1 cellular context compared by ENCODE assay signal in the genomic region with DNA sequence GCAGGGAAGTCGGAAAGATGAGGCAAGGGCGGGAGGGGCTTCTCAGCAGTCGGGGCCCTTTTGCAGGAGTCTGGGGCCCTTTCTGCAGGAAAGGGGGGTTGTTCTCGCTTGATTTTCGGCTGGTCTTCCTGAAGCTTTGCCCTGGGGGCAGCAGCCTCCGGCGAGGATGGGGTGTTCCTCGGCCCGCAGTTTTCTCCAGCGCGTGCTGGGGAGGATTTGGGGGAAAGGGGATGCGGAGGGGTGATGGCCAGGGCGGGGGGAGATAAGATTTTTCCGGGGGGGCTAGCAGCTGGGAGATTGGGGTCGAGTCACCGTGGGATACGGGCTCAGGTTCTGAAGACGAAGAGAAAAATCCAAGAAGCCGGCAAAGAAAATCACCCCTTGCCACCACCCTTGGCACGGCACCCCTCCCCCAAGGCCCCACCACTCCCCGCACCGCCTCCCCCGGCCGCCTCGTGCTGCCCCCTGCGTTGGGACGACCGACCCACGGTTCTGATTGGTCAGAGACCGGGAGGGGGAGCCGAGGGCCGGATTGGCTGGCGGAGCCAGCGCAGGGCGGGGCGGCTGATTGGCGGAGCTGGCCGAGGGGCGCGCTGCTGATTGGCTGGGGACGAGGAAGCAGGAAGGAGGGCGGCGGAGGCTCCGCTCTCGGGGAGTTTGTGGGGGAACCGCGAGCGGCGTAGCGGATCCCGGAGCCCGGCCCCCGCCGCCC.
TF ChIP-seq lines count a peak whose summit lies in the region.

Gene BAHD1 (plus strand): TSS at position 654 of the 712 bp plus-strand sequence. CDS start 17,512 bp downstream, outside the sequence.

TF ChIP-seq in K562, 482 proteins besides CTCF, POLR2A, EP300 and RAD21 (continued from another document and continues in another):
- TF ChIP-seq, protein P1, sequence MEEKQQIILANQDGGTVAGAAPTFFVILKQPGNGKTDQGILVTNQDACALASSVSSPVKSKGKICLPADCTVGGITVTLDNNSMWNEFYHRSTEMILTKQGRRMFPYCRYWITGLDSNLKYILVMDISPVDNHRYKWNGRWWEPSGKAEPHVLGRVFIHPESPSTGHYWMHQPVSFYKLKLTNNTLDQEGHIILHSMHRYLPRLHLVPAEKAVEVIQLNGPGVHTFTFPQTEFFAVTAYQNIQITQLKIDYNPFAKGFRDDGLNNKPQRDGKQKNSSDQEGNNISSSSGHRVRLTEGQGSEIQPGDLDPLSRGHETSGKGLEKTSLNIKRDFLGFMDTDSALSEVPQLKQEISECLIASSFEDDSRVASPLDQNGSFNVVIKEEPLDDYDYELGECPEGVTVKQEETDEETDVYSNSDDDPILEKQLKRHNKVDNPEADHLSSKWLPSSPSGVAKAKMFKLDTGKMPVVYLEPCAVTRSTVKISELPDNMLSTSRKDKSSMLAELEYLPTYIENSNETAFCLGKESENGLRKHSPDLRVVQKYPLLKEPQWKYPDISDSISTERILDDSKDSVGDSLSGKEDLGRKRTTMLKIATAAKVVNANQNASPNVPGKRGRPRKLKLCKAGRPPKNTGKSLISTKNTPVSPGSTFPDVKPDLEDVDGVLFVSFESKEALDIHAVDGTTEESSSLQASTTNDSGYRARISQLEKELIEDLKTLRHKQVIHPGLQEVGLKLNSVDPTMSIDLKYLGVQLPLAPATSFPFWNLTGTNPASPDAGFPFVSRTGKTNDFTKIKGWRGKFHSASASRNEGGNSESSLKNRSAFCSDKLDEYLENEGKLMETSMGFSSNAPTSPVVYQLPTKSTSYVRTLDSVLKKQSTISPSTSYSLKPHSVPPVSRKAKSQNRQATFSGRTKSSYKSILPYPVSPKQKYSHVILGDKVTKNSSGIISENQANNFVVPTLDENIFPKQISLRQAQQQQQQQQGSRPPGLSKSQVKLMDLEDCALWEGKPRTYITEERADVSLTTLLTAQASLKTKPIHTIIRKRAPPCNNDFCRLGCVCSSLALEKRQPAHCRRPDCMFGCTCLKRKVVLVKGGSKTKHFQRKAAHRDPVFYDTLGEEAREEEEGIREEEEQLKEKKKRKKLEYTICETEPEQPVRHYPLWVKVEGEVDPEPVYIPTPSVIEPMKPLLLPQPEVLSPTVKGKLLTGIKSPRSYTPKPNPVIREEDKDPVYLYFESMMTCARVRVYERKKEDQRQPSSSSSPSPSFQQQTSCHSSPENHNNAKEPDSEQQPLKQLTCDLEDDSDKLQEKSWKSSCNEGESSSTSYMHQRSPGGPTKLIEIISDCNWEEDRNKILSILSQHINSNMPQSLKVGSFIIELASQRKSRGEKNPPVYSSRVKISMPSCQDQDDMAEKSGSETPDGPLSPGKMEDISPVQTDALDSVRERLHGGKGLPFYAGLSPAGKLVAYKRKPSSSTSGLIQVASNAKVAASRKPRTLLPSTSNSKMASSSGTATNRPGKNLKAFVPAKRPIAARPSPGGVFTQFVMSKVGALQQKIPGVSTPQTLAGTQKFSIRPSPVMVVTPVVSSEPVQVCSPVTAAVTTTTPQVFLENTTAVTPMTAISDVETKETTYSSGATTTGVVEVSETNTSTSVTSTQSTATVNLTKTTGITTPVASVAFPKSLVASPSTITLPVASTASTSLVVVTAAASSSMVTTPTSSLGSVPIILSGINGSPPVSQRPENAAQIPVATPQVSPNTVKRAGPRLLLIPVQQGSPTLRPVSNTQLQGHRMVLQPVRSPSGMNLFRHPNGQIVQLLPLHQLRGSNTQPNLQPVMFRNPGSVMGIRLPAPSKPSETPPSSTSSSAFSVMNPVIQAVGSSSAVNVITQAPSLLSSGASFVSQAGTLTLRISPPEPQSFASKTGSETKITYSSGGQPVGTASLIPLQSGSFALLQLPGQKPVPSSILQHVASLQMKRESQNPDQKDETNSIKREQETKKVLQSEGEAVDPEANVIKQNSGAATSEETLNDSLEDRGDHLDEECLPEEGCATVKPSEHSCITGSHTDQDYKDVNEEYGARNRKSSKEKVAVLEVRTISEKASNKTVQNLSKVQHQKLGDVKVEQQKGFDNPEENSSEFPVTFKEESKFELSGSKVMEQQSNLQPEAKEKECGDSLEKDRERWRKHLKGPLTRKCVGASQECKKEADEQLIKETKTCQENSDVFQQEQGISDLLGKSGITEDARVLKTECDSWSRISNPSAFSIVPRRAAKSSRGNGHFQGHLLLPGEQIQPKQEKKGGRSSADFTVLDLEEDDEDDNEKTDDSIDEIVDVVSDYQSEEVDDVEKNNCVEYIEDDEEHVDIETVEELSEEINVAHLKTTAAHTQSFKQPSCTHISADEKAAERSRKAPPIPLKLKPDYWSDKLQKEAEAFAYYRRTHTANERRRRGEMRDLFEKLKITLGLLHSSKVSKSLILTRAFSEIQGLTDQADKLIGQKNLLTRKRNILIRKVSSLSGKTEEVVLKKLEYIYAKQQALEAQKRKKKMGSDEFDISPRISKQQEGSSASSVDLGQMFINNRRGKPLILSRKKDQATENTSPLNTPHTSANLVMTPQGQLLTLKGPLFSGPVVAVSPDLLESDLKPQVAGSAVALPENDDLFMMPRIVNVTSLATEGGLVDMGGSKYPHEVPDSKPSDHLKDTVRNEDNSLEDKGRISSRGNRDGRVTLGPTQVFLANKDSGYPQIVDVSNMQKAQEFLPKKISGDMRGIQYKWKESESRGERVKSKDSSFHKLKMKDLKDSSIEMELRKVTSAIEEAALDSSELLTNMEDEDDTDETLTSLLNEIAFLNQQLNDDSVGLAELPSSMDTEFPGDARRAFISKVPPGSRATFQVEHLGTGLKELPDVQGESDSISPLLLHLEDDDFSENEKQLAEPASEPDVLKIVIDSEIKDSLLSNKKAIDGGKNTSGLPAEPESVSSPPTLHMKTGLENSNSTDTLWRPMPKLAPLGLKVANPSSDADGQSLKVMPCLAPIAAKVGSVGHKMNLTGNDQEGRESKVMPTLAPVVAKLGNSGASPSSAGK (IDR thresholded peaks at IDR 0.05), result peak; percentile 78
- TF ChIP-seq PTRF (tag; IDR thresholded peaks at IDR 0.05), result no peak
- TF ChIP-seq, protein P2, sequence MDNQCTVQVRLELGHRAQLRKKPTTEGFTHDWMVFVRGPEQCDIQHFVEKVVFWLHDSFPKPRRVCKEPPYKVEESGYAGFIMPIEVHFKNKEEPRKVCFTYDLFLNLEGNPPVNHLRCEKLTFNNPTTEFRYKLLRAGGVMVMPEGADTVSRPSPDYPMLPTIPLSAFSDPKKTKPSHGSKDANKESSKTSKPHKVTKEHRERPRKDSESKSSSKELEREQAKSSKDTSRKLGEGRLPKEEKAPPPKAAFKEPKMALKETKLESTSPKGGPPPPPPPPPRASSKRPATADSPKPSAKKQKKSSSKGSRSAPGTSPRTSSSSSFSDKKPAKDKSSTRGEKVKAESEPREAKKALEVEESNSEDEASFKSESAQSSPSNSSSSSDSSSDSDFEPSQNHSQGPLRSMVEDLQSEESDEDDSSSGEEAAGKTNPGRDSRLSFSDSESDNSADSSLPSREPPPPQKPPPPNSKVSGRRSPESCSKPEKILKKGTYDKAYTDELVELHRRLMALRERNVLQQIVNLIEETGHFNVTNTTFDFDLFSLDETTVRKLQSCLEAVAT (IDR thresholded peaks at IDR 0.05), result no peak
- TF ChIP-seq, protein P3, sequence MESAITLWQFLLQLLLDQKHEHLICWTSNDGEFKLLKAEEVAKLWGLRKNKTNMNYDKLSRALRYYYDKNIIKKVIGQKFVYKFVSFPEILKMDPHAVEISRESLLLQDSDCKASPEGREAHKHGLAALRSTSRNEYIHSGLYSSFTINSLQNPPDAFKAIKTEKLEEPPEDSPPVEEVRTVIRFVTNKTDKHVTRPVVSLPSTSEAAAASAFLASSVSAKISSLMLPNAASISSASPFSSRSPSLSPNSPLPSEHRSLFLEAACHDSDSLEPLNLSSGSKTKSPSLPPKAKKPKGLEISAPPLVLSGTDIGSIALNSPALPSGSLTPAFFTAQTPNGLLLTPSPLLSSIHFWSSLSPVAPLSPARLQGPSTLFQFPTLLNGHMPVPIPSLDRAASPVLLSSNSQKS (CRISPR knock-in tag; IDR thresholded peaks at IDR 0.05), result no peak
- no peak for TF ChIP-seq RHOXF2B (CRISPR knock-in tag; conservative IDR thresholded peaks at IDR 0.05)
- no peak for TF ChIP-seq CEBPB (tag; IDR thresholded peaks at IDR 0.05)
- TF ChIP-seq IRF2 (CRISPR knock-in tag; IDR thresholded peaks at IDR 0.05), result no peak
- TF ChIP-seq CCNT2 (IDR thresholded peaks at IDR 0.05; ENCODE audit: borderline replicate concordance, extremely low read depth, insufficient read length, low read depth, low read length), result peak; percentile 52
- TF ChIP-seq SRF (CRISPR knock-in tag; IDR thresholded peaks at IDR 0.05), result no peak
- TF ChIP-seq CHD2 (IDR thresholded peaks at IDR 0.05; ENCODE audit: low read depth, low read length), result peak; percentile 68
- TF ChIP-seq MYC (IDR thresholded peaks at IDR 0.05; ENCODE audit: low read depth, low read length), result peak; percentile 60; the same call in 1 of the 2 replicates
- TF ChIP-seq MYC (CRISPR knock-in tag; IDR thresholded peaks at IDR 0.05; ENCODE audit: borderline replicate concordance, low read depth), result no peak
- TF ChIP-seq ARID2 (IDR thresholded peaks at IDR 0.05), result no peak
- TF ChIP-seq SRSF7 (optimal IDR thresholded peaks at IDR 0.05; ENCODE audit: low read depth, low read length), result no peak
- TF ChIP-seq NFYB (IDR thresholded peaks at IDR 0.05; ENCODE audit: extremely low read depth, insufficient read length), result peak; percentile 80
- TF ChIP-seq CREM (IDR thresholded peaks at IDR 0.05; ENCODE audit: low read depth), result 0 out of 2 replicates have a peak, but pooled peaks have one; percentile 18
- TF ChIP-seq NFRKB (IDR thresholded peaks at IDR 0.05; ENCODE audit: low read depth), result 0 out of 2 replicates have a peak, but pooled peaks have one; percentile 12
- TF ChIP-seq, protein P4, sequence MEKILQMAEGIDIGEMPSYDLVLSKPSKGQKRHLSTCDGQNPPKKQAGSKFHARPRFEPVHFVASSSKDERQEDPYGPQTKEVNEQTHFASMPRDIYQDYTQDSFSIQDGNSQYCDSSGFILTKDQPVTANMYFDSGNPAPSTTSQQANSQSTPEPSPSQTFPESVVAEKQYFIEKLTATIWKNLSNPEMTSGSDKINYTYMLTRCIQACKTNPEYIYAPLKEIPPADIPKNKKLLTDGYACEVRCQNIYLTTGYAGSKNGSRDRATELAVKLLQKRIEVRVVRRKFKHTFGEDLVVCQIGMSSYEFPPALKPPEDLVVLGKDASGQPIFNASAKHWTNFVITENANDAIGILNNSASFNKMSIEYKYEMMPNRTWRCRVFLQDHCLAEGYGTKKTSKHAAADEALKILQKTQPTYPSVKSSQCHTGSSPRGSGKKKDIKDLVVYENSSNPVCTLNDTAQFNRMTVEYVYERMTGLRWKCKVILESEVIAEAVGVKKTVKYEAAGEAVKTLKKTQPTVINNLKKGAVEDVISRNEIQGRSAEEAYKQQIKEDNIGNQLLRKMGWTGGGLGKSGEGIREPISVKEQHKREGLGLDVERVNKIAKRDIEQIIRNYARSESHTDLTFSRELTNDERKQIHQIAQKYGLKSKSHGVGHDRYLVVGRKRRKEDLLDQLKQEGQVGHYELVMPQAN (IDR thresholded peaks at IDR 0.05; ENCODE audit: borderline replicate concordance), result 0 out of 2 replicates have a peak, but pooled peaks have one; percentile 7
- TF ChIP-seq ZNF175 (CRISPR knock-in tag; IDR thresholded peaks at IDR 0.05; ENCODE audit: low read depth), result no peak
- TF ChIP-seq NCOA6 (IDR thresholded peaks at IDR 0.05), result no peak
- no peak for TF ChIP-seq NR2C2 (CRISPR knock-in tag; IDR thresholded peaks at IDR 0.05)
- no peak for TF ChIP-seq NR2C2 (tag; IDR thresholded peaks at IDR 0.05)
- no peak for TF ChIP-seq PHTF2 (CRISPR knock-in tag; IDR thresholded peaks at IDR 0.05)
- no peak for TF ChIP-seq MEIS2 (IDR thresholded peaks at IDR 0.05; ENCODE audit: partially characterized antibody)
- peak; percentile 17; the same call in 1 of the 2 replicates for TF ChIP-seq CC2D1A (IDR thresholded peaks at IDR 0.05)
- TF ChIP-seq ZNF780A (CRISPR knock-in tag; IDR thresholded peaks at IDR 0.05), result no peak
- peak; percentile 51 to 64; a peak in 3 of 4 replicates for TF ChIP-seq NRF1 (conservative IDR thresholded peaks at IDR 0.05 in 1 of 2, IDR thresholded peaks at IDR 0.05 in 1 of 2)
- no peak for TF ChIP-seq PRPF4 (IDR thresholded peaks at IDR 0.05; ENCODE audit: insufficient read depth, low read depth, low read length, poor library complexity, severe bottlenecking)
- TF ChIP-seq, protein P5, sequence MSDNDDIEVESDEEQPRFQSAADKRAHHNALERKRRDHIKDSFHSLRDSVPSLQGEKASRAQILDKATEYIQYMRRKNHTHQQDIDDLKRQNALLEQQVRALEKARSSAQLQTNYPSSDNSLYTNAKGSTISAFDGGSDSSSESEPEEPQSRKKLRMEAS (CRISPR knock-in tag; IDR thresholded peaks at IDR 0.05), result peak; percentile 51
- TF ChIP-seq GABPB1 (CRISPR knock-in tag; IDR thresholded peaks at IDR 0.05), result no peak
- TF ChIP-seq TARDBP (IDR thresholded peaks at IDR 0.05), result no peak
- no peak for TF ChIP-seq HLTF (IDR thresholded peaks at IDR 0.05)
- TF ChIP-seq XRCC3 (IDR thresholded peaks at IDR 0.05), result no peak
- no peak for TF ChIP-seq ZC3H8 (IDR thresholded peaks at IDR 0.05)
- TF ChIP-seq NBN (IDR thresholded peaks at IDR 0.05; ENCODE audit: low read depth), result 0 out of 2 replicates have a peak, but pooled peaks have one; percentile 2
- TF ChIP-seq, protein P6, sequence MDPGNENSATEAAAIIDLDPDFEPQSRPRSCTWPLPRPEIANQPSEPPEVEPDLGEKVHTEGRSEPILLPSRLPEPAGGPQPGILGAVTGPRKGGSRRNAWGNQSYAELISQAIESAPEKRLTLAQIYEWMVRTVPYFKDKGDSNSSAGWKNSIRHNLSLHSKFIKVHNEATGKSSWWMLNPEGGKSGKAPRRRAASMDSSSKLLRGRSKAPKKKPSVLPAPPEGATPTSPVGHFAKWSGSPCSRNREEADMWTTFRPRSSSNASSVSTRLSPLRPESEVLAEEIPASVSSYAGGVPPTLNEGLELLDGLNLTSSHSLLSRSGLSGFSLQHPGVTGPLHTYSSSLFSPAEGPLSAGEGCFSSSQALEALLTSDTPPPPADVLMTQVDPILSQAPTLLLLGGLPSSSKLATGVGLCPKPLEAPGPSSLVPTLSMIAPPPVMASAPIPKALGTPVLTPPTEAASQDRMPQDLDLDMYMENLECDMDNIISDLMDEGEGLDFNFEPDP (CRISPR knock-in tag; IDR thresholded peaks at IDR 0.05), result no peak
- TF ChIP-seq TBP (optimal IDR thresholded peaks at IDR 0.05; ENCODE audit: low read depth, low read length), result peak; percentile 11
- TF ChIP-seq, protein P7, sequence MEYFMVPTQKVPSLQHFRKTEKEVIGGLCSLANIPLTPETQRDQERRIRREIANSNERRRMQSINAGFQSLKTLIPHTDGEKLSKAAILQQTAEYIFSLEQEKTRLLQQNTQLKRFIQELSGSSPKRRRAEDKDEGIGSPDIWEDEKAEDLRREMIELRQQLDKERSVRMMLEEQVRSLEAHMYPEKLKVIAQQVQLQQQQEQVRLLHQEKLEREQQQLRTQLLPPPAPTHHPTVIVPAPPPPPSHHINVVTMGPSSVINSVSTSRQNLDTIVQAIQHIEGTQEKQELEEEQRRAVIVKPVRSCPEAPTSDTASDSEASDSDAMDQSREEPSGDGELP (CRISPR knock-in tag; IDR thresholded peaks at IDR 0.05; ENCODE audit: borderline replicate concordance), result no peak; the same call in none of the 2 replicates
- TF ChIP-seq EGR1 (conservative IDR thresholded peaks at IDR 0.05), result 0 out of 2 replicates have a peak, but pooled peaks have one; percentile 3
- TF ChIP-seq ETV5 (CRISPR knock-in tag; IDR thresholded peaks at IDR 0.05; ENCODE audit: low read depth), result no peak
- peak; percentile 72 for TF ChIP-seq CXXC5 (CRISPR knock-in tag; IDR thresholded peaks at IDR 0.05)
- no peak for TF ChIP-seq SIX5 (IDR thresholded peaks at IDR 0.05; ENCODE audit: borderline replicate concordance in 1 of 2, insufficient read depth in 1 of 2, low read depth in 1 of 2, low read length in 2 of 2)
- TF ChIP-seq RBBP5 (IDR thresholded peaks at IDR 0.05; ENCODE audit: borderline replicate concordance, insufficient read depth, low read length, poor library complexity, severe bottlenecking), result no peak
- TF ChIP-seq ELF1 (tag; IDR thresholded peaks at IDR 0.05), result peak; percentile 86
- peak; percentile 79 for TF ChIP-seq POLR2G (IDR thresholded peaks at IDR 0.05; ENCODE audit: low read depth, low read length)
- no peak for TF ChIP-seq TAL1 (IDR thresholded peaks at IDR 0.05)
- TF ChIP-seq ETS2 (tag; IDR thresholded peaks at IDR 0.05; ENCODE audit: borderline replicate concordance, poor library complexity, severe bottlenecking), result no peak
